ENCODE assay signal across 8 cellular contexts in the genomic region with DNA sequence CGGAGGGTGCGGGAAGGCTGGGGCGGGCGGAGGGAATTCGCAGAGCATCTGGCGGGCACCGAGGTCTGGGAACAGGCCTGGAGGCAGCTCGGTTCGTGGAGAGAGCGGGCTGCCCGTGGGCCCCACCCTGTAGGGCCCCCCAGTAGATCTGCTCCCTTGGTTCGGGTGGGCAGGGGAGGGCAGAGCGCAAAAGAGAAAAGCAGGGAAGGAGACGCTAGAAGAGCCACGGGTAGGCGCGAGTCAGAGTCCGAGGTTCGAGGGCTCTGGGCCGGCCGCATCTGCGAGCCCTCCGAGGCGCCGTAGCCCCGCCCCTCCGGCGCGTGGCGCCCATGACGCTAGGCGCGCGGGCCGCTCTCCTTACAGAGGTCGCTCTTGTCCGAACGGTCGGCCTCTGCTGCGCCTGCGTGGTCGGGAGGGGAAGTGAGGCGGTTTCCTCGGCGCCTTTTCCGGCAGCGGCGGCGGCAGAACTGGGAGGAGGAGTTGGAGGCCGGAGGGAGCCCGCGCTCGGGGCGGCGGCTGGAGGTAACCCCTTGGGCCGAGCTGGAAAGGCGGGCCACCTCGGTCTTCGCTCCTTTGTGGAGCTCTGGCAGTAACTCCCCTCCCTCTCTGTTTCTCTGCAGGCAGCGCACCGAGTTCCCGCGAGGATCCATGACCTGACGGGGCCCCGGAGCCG. TPM values are rescaled to one million over a fixed set of nuclear protein-coding genes. Genes with fewer than 3 reads are reported as not detected.
A peak's percentile ranks its signal among the peaks of the same experiment; 100 is the strongest.
DNase-seq lines count a peak whose midpoint lies in the region; ATAC-seq and TF ChIP-seq lines count a peak whose summit lies in the region.

A gene (plus strand): TSS at position 447 of the 673 bp plus-strand sequence. CDS start 655 bp downstream, outside the sequence.

- peak; percentile 93 to 98 for TF ChIP-seq POLR2A in tibial nerve (IDR thresholded peaks at IDR 0.05)

- H3K27ac ChIP-seq in SU-DHL-6 (ENCODE audit: low read depth, low read length) (peak within 1 kb of the TSS; percentile 94), parathyroid adenoma (peak within 1 kb of the TSS; percentile 98), tibial nerve (peak within 1 kb of the TSS; percentile 97 to 100 (median 100))

- H3K27me3 ChIP-seq in SU-DHL-6 (ENCODE audit: low read length): no peaks in the 10 kb centered on the region
- H3K27me3 ChIP-seq in parathyroid adenoma (ENCODE audit: control insufficient read depth, insufficient read depth, low read length): no peaks in the 10 kb centered on the region
- H3K27me3 ChIP-seq in tibial nerve: no peaks in the 10 kb centered on the region

- H3K79me2 ChIP-seq in SU-DHL-6 (ENCODE audit: insufficient read depth, low read length) (peaks cover 49% of the 10 kb centered on the region), parathyroid adenoma (peaks cover 13% of the 10 kb centered on the region)

- peak; percentile 80 to 98 for TF ChIP-seq EP300 in tibial nerve (IDR thresholded peaks at IDR 0.05)

- H3K9me2 ChIP-seq in SU-DHL-6 (replicated peaks; ENCODE audit: insufficient read depth, low read length): no peaks in the 10 kb centered on the region

- peaks cover 24% of the 10 kb centered on the region for H4K20me1 ChIP-seq in SU-DHL-6 (ENCODE audit: low read depth, low read length)

- ATAC-seq in HG02678 (IDR thresholded peaks at IDR 0.05; ENCODE audit: unreplicated experiment): peak; percentile 86
- ATAC-seq in Right ventricle myocardium superior (ENCODE audit: poor library complexity): peak; percentile 98

- H3K4me1 ChIP-seq in parathyroid adenoma (peaks cover 11% of the 10 kb centered on the region), tibial nerve (peaks cover 0 to 46% (median 37%) of the 10 kb centered on the region in 4 donors)

- H3K4me3 ChIP-seq in GM12865 (ENCODE audit: low read depth, low read length) (peak within 1 kb of the TSS; percentile 67), SU-DHL-6 (ENCODE audit: insufficient read depth, low read length, poor library complexity, severe bottlenecking) (peak within 1 kb of the TSS; percentile 95), parathyroid adenoma (ENCODE audit: low read depth, low read length) (peak within 1 kb of the TSS; percentile 99), tibial nerve (peak within 1 kb of the TSS; percentile 81 to 100 (median 96))

- TF ChIP-seq CTCF in GM12865 (IDR thresholded peaks at IDR 0.05; ENCODE audit: insufficient read depth, low read depth, low read length, missing control alignments) (no peak), SU-DHL-6 (IDR thresholded peaks at IDR 0.05; ENCODE audit: insufficient read depth, low read length, poor library complexity, severe bottlenecking) (no peak), parathyroid adenoma (IDR thresholded peaks at IDR 0.05) (peak; percentile 29), tibial nerve (IDR thresholded peaks at IDR 0.05) (peak in 2 of 5 experiments; percentile 41 to 53)

- H2AFZ ChIP-seq in SU-DHL-6 (ENCODE audit: low read depth, low read length, severe bottlenecking): peak within 1 kb of the TSS; percentile 44
- peak within 1 kb of the TSS; percentile 86 for H2AFZ ChIP-seq in parathyroid adenoma

- H3K9me3 ChIP-seq in SU-DHL-6 (ENCODE audit: insufficient read depth, low read length) (no peaks in the 10 kb centered on the region), parathyroid adenoma (ENCODE audit: control insufficient read depth, low read length) (no peaks in the 10 kb centered on the region), tibial nerve (no peaks in the 10 kb centered on the region)

- intact Hi-C loops in Right ventricle myocardium superior (cut with DNase I): loop anchor here (5.0 kb wide), 1 partner anchor 110 kb away; no protein-coding TSS in a partner anchor

- 1% methylated on average over 25 to 47 of the region's 66 CpGs for WGBS in tibial nerve, 2 donors

- H3K4me2 ChIP-seq in SU-DHL-6 (ENCODE audit: low read depth, low read length, poor library complexity, severe bottlenecking) (peak within 1 kb of the TSS; percentile 99), parathyroid adenoma (ENCODE audit: low read length) (peak within 1 kb of the TSS; percentile 74)

- DNase-seq in GM12865 (ENCODE audit: low read depth) (peak; percentile 99), NCI-H128 (lab: John Stamatoyannopoulos, UW; ENCODE audit: unreplicated experiment) (peak; percentile 95), Right ventricle myocardium superior (peak; percentile 100), tibial nerve (ENCODE audit: low spot score in 2 of 2) (peak; percentile 94 to 97)
- DNase-seq in activated naive CD8-positive, alpha-beta T cell treated with anti-CD3 and anti-CD28 coated beads, Interleukin-2, amount 50 U/mL, for 16 hours (ENCODE audit: low read depth, low spot score): peak; percentile 92

- H3K36me3 ChIP-seq in SU-DHL-6 (ENCODE audit: low read length): peaks cover 35% of the 10 kb centered on the region
- no peaks in the 10 kb centered on the region for H3K36me3 ChIP-seq in parathyroid adenoma (ENCODE audit: control insufficient read depth, insufficient read depth, low read length)
- H3K36me3 ChIP-seq in tibial nerve: peaks cover 0 to 13% (median 0%) of the 10 kb centered on the region in 3 donors

- H3K9ac ChIP-seq in SU-DHL-6 (ENCODE audit: low read length) (peak within 1 kb of the TSS; percentile 100), parathyroid adenoma (peak within 1 kb of the TSS; percentile 99)

- peaks cover 64% of the 10 kb centered on the region for H3F3A ChIP-seq in SU-DHL-6 (ENCODE audit: insufficient read depth)

RNA-seq across cellular contexts. Expression of the gene that starts here (rescaled TPM):
- total RNA-seq in Right ventricle myocardium superior: 23.8 TPM
- total RNA-seq in tibial nerve: 10 to 100 TPM; 34.7 to 42.0 (median 35.7) TPM

Comparison
In these comparisons a context has a peak if more than half of its experiments do, and no peak if none do; other contexts are left out.
1. Peak in every context shown above with its lines: DNase-seq, ATAC-seq, H3K4me3 ChIP-seq and H3K27ac ChIP-seq.